1 cellular context compared by ENCODE assay signal in genomic region chr2:27162151-27163121, GRCh38.
TF ChIP-seq lines count a peak whose summit lies in the region.

No MANE protein-coding gene starts in this region.

TF ChIP-seq in GM12878, 131 proteins besides CTCF, POLR2A, EP300 and RAD21:
- TF ChIP-seq CHD2 (IDR thresholded peaks at IDR 0.05; ENCODE audit: borderline replicate concordance, low read depth, low read length) (no peak), SUPT20H (IDR thresholded peaks at IDR 0.05; ENCODE audit: borderline replicate concordance, control insufficient read depth, low read depth, low read length) (no peak), USF1 (IDR thresholded peaks at IDR 0.05; ENCODE audit: borderline replicate concordance, extremely low read length, insufficient read depth, low read depth, low read length) (no peak), NR2F1 (conservative IDR thresholded peaks at IDR 0.05) (peak; percentile 74), E2F8 (IDR thresholded peaks at IDR 0.05; ENCODE audit: low read depth, partially characterized antibody) (no peak)
